23 cellular contexts compared by ENCODE assay signal in genomic region chr19:39928357-39928725, GRCh38. TPM values are rescaled to one million over a fixed set of nuclear protein-coding genes. Genes with fewer than 3 reads are reported as not detected.
A peak's percentile ranks its signal among the peaks of the same experiment; 100 is the strongest.
DNase-seq lines count a peak whose midpoint lies in the region; ATAC-seq and TF ChIP-seq lines count a peak whose summit lies in the region.
"Had no signal": no experiment of that assay in that cellular context is flagged by ENCODE, and none has a peak within 500 bp of the region (broad histone marks: within the 10 kb centered on the region; RNA-seq: fewer than 3 reads in every experiment).

No MANE protein-coding gene starts in this region.

- H3K4me1 Mint-ChIP-seq in activated CD4-positive, alpha-beta T cell treated with anti-CD3 and anti-CD28 coated beads for 36 hours: peaks cover 30% of the 10 kb centered on the region
- H3K4me1 Mint-ChIP-seq in activated T-cell treated with anti-CD3 and anti-CD28 coated beads, Interleukin-2, amount 50 U/mL, for 24 hours (ENCODE audit: low read depth): peaks cover 29% of the 10 kb centered on the region

- WGBS in transverse colon (ENCODE audit: low coverage in 1 of 2), 2 donors: 87 to 88% methylated on average over 3 of the region's 3 CpGs

- no peaks in the 10 kb centered on the region for H3K27me3 ChIP-seq in transverse colon

- DNase-seq in activated CD4-positive, alpha-beta T cell treated with anti-CD3 and anti-CD28 coated beads for 36 hours: no peak
- DNase-seq in activated CD4-positive, alpha-beta T cell treated with anti-CD3 and anti-CD28 coated beads for 4 hours: no peak
- DNase-seq in activated T-cell treated with anti-CD3 and anti-CD28 coated beads, Interleukin-2, amount 50 U/mL, for 24 hours: no peak
- DNase-seq in activated T-cell treated with anti-CD3 and anti-CD28 coated beads, Interleukin-2, amount 50 U/mL, for 1 hour: no peak
- DNase-seq in cardiac septum (ENCODE audit: low spot score) (peak; percentile 59), left ventricle myocardium superior (no peak), ureter (ENCODE audit: low spot score) (peak; percentile 4), transverse colon (no peak)
- DNase-seq: 8988T; ACHN; BE2C; DMS153; DND-41; HCEC 1CT; KBM-7; MG63; NCI-H2029; NCI-H446 treated with DMSO at 0.1 percent for 48 hours; NCI-H526; NCI-H82; NK-92 treated with Interleukin-12 subunit alpha and Interleukin-12 subunit beta, amount 100 ng/mL, for 24 hours; PC-3 had no signal

- no peak overlapping the region for H3K4me3 Mint-ChIP-seq in activated CD4-positive, alpha-beta T cell treated with anti-CD3 and anti-CD28 coated beads for 36 hours
- no peak overlapping the region for H3K4me3 Mint-ChIP-seq in activated T-cell treated with anti-CD3 and anti-CD28 coated beads, Interleukin-2, amount 50 U/mL, for 24 hours

- no peaks in the 10 kb centered on the region for H3K9me3 ChIP-seq in transverse colon
- H3K9me3 ChIP-seq: BE2C had no signal

- CTCF ChIA-PET in activated CD4-positive, alpha-beta T cell treated with anti-CD3 and anti-CD28 coated beads for 36 hours (lab: Charles Lee): interaction anchor here (0.9 to 1.6 kb wide), 2 partner anchors 13 to 42 kb away, joined by 3 to 4 read pairs; no protein-coding TSS in a partner anchor

- no peaks in the 10 kb centered on the region for H3K4me1 ChIP-seq in transverse colon
- H3K4me1 ChIP-seq: BE2C had no signal

- ATAC-seq in activated CD4-positive, alpha-beta T cell treated with anti-CD3 and anti-CD28 coated beads for 36 hours: peak; percentile 44
- ATAC-seq in left ventricle myocardium superior: no peak
- ATAC-seq: PC-3 had no signal

- TF ChIP-seq EP300 in transverse colon (IDR thresholded peaks at IDR 0.05; ENCODE audit: low read depth): no peak

- in situ Hi-C loops in transverse colon (cut with MboI; ENCODE audit: low pct_ligation_motif_present in 1 of 4, low pct_unique_long_range_greater_than_20kb in 1 of 4, low sequenced_read_pairs in 3 of 4): no loop called here

- no peak for TF ChIP-seq POLR2A in transverse colon (IDR thresholded peaks at IDR 0.05)

- no peaks in the 10 kb centered on the region for H3K36me3 ChIP-seq in transverse colon
- H3K36me3 ChIP-seq: BE2C, MG63 had no signal

- peak overlapping the region; percentile 83 for H3K27ac Mint-ChIP-seq in activated CD4-positive, alpha-beta T cell treated with anti-CD3 and anti-CD28 coated beads for 36 hours
- H3K27ac Mint-ChIP-seq in activated T-cell treated with anti-CD3 and anti-CD28 coated beads, Interleukin-2, amount 50 U/mL, for 24 hours: peak overlapping the region; percentile 64
- H3K27ac Mint-ChIP-seq: CD14-positive monocyte had no signal

- no peak for TF ChIP-seq CTCF in transverse colon (IDR thresholded peaks at IDR 0.05)

- no peak overlapping the region for H3K27ac ChIP-seq in transverse colon

- H3K36me3 Mint-ChIP-seq in activated CD4-positive, alpha-beta T cell treated with anti-CD3 and anti-CD28 coated beads for 36 hours (ENCODE audit: low read depth): peaks cover 7% of the 10 kb centered on the region
- no peaks in the 10 kb centered on the region for H3K36me3 Mint-ChIP-seq in activated T-cell treated with anti-CD3 and anti-CD28 coated beads, Interleukin-2, amount 50 U/mL, for 24 hours (ENCODE audit: low read depth)

- no peak overlapping the region for H3K4me3 ChIP-seq in transverse colon
- H3K4me3 ChIP-seq: MG63 had no signal

- POLR2A ChIA-PET in activated CD4-positive, alpha-beta T cell treated with anti-CD3 and anti-CD28 coated beads for 36 hours (lab: Charles Lee): no interaction called here

- no peaks in the 10 kb centered on the region for H3K27me3 Mint-ChIP-seq in activated CD4-positive, alpha-beta T cell treated with anti-CD3 and anti-CD28 coated beads for 36 hours
- no peaks in the 10 kb centered on the region for H3K27me3 Mint-ChIP-seq in activated T-cell treated with anti-CD3 and anti-CD28 coated beads, Interleukin-2, amount 50 U/mL, for 24 hours

- intact Hi-C loops in activated CD4-positive, alpha-beta T cell treated with anti-CD3 and anti-CD28 coated beads for 36 hours (cut with DNase I, micrococcal nuclease): no loop called here
- intact Hi-C loops in cardiac septum (cut with DNase I): no loop called here
- intact Hi-C loops in left ventricle myocardium superior (cut with micrococcal nuclease): no loop called here
- intact Hi-C loops in transverse colon (cut with DNase I; ENCODE audit: low total_unique reads): no loop called here

- H3K9me3 Mint-ChIP-seq in activated CD4-positive, alpha-beta T cell treated with anti-CD3 and anti-CD28 coated beads for 36 hours (ENCODE audit: low read depth): no peaks in the 10 kb centered on the region
- H3K9me3 Mint-ChIP-seq in activated T-cell treated with anti-CD3 and anti-CD28 coated beads, Interleukin-2, amount 50 U/mL, for 24 hours: no peaks in the 10 kb centered on the region

RNA-seq across cellular contexts. Expression of gene FCGBP, which starts 6.1 kb away (rescaled TPM):
- total RNA-seq in activated CD4-positive, alpha-beta T cell treated with anti-CD3 and anti-CD28 coated beads for 36 hours: 1 to 10 TPM; 4.9 TPM
- total RNA-seq in cardiac septum: 14.2 TPM
- 13.0 TPM for total RNA-seq in left ventricle myocardium superior
- 37.0 TPM for total RNA-seq in ureter
- total RNA-seq in transverse colon: 1,000 to 10,000 TPM; 1,603 to 6,178 (median 2,329) TPM

RNA-seq across cellular contexts. Expression of gene PSMC4, which starts 42.6 kb away (rescaled TPM):
- total RNA-seq in activated CD4-positive, alpha-beta T cell treated with anti-CD3 and anti-CD28 coated beads for 36 hours: 100 to 1,000 TPM; 114 to 140 TPM
- total RNA-seq in cardiac septum (70.2 TPM), left ventricle myocardium superior (69.3 TPM), ureter (97.6 TPM), transverse colon (10 to 100 TPM; 46.4 to 83.4 (median 77.5) TPM)

Comparison
In these comparisons a context has a peak if more than half of its experiments do, and no peak if none do; other contexts are left out.
1. DNase-seq: peak in cardiac septum (single experiment) and ureter (single experiment); none in activated CD4-positive, alpha-beta T cell treated with anti-CD3 and anti-CD28 coated beads for 36 hours (single experiment), activated CD4-positive, alpha-beta T cell treated with anti-CD3 and anti-CD28 coated beads for 4 hours (0 of 2), activated T-cell treated with anti-CD3 and anti-CD28 coated beads, Interleukin-2, amount 50 U/mL, for 24 hours (single experiment), activated T-cell treated with anti-CD3 and anti-CD28 coated beads, Interleukin-2, amount 50 U/mL, for 1 hour (single experiment), left ventricle myocardium superior (single experiment) and transverse colon (single experiment).
2. RNA of gene FCGBP, which starts 6.1 kb away (total RNA-seq): 1,603 to 6,178 TPM in transverse colon; 37.0 TPM in ureter (single experiment), 14.2 TPM in cardiac septum (single experiment), 13.0 TPM in left ventricle myocardium superior (single experiment) and 4.9 TPM in activated CD4-positive, alpha-beta T cell treated with anti-CD3 and anti-CD28 coated beads for 36 hours; every median in the first group is over 10 times any median in the second.